In genomic region chr2:27211943-27212625, GRCh38 we compare ENCODE assay signal across 8 cellular contexts. TPM values are rescaled to one million over a fixed set of nuclear protein-coding genes. Genes with fewer than 3 reads are reported as not detected.
DNase-seq lines count a peak whose midpoint lies in the region; ATAC-seq and TF ChIP-seq lines count a peak whose summit lies in the region.

ATRAID (plus strand) TSS chr2:27212041; CDS start chr2:27212369, 328 bp downstream.
SLC5A6 (minus strand) TSS chr2:27212268; CDS start chr2:27207650, 4,618 bp downstream.

- H3K4me1 ChIP-seq in BLaER1 treated with 17β-estradiol and CSF1 and Interleukin-3, amounts not matched to agents 10 nM and 100 nM, result peaks cover 42 to 60% (median 47%) of the 10 kb centered on the region in 10 experiments
- H3K4me1 ChIP-seq in colonic mucosa, result peaks cover 4% of the 10 kb centered on the region

- peaks cover 0 to 25% (median 7%) of the 10 kb centered on the region in 11 experiments; a peak in 9 of 22 replicates for H4K20me1 ChIP-seq in BLaER1 treated with 17β-estradiol and CSF1 and Interleukin-3, amounts not matched to agents 10 nM and 100 nM

- H3K36me3 Mint-ChIP-seq in activated CD4-positive, alpha-beta T cell treated with anti-CD3 and anti-CD28 coated beads, Interleukin-2, amount 10 ng/mL, durations not matched to agents 24 days and 14 days (ENCODE audit: low read depth), result peaks cover 51% of the 10 kb centered on the region

- peak within 1 kb of the TSS; percentile 89 to 98 (median 97) for H3K4me2 ChIP-seq in BLaER1 treated with 17β-estradiol and CSF1 and Interleukin-3, amounts not matched to agents 10 nM and 100 nM

- peaks cover 40% of the 10 kb centered on the region for H3K4me1 Mint-ChIP-seq in activated CD4-positive, alpha-beta T cell treated with anti-CD3 and anti-CD28 coated beads, Interleukin-2, amount 10 ng/mL, durations not matched to agents 24 days and 14 days

- peak within 1 kb of the TSS; percentile 91 to 100 (median 98) for H3K9ac ChIP-seq in BLaER1 treated with 17β-estradiol and CSF1 and Interleukin-3, amounts not matched to agents 10 nM and 100 nM
- peak within 1 kb of the TSS; percentile 68 to 98 for H3K9ac ChIP-seq in colonic mucosa (ENCODE audit: low read depth in 2 of 2, low read length in 2 of 2)

- no peaks in the 10 kb centered on the region for H3K27me3 ChIP-seq in BLaER1 treated with 17β-estradiol and CSF1 and Interleukin-3, amounts not matched to agents 10 nM and 100 nM
- H3K27me3 ChIP-seq in colonic mucosa, result no peaks in the 10 kb centered on the region

- no peaks in the 10 kb centered on the region for H3K9me3 ChIP-seq in BLaER1 treated with 17β-estradiol and CSF1 and Interleukin-3, amounts not matched to agents 10 nM and 100 nM (replicated peaks in 1 of 11)
- no peaks in the 10 kb centered on the region for H3K9me3 ChIP-seq in colonic mucosa

- peaks cover 26 to 56% (median 40%) of the 10 kb centered on the region in 11 experiments for H3K36me3 ChIP-seq in BLaER1 treated with 17β-estradiol and CSF1 and Interleukin-3, amounts not matched to agents 10 nM and 100 nM
- H3K36me3 ChIP-seq in colonic mucosa, result no peaks in the 10 kb centered on the region

- peak; percentile 83 to 95 for DNase-seq in NCI-H526 (lab: John Stamatoyannopoulos, UW)
- peak; percentile 97 for DNase-seq in activated CD4-positive, alpha-beta T cell treated with anti-CD3 and anti-CD28 coated beads, Interleukin-2, amount 10 ng/mL, durations not matched to agents 24 days and 14 days
- peak; percentile 91 for DNase-seq in colonic mucosa
- DNase-seq in left colon, result peak; percentile 84 to 91
- DNase-seq in stimulated activated CD4-positive, alpha-beta T cell treated with anti-CD3 and anti-CD28 coated beads, Interleukin-1b, Interleukin-23, amount 100 ng/mL, for 4 hours (ENCODE audit: low read depth in 2 of 2), result peak; percentile 82 to 86

- H3K9me3 Mint-ChIP-seq in activated CD4-positive, alpha-beta T cell treated with anti-CD3 and anti-CD28 coated beads, Interleukin-2, amount 10 ng/mL, durations not matched to agents 24 days and 14 days, result peaks cover 3% of the 10 kb centered on the region

- peak within 1 kb of the TSS; percentile 91 for H3K4me3 Mint-ChIP-seq in activated CD4-positive, alpha-beta T cell treated with anti-CD3 and anti-CD28 coated beads, Interleukin-2, amount 10 ng/mL, durations not matched to agents 24 days and 14 days

- ATAC-seq in GM19351 (IDR thresholded peaks at IDR 0.05; ENCODE audit: unreplicated experiment), result peak; percentile 78
- ATAC-seq in HG03469 (IDR thresholded peaks at IDR 0.05; ENCODE audit: unreplicated experiment), result peak; percentile 58
- peak; percentile 90 for ATAC-seq in left colon

- intact Hi-C loops in activated CD4-positive, alpha-beta T cell treated with anti-CD3 and anti-CD28 coated beads, Interleukin-2, amount 10 ng/mL, durations not matched to agents 24 days and 14 days (cut with micrococcal nuclease), result loop anchor here (1.0 to 5.0 kb wide), 8 partner anchors 51 to 1180 kb away; partner anchors contain the start of genes CENPA, EIF2B4, FOSL2 and KHK
- intact Hi-C loops in colonic mucosa (cut with DNase I), result no loop called here
- intact Hi-C loops in left colon (cut with DNase I, micrococcal nuclease), result no loop called here

- H3K4me3 ChIP-seq in BLaER1 treated with 17β-estradiol and CSF1 and Interleukin-3, amounts not matched to agents 10 nM and 100 nM, result peak within 1 kb of the TSS; percentile 71 to 91 (median 78)
- H3K4me3 ChIP-seq in colonic mucosa, result peak within 1 kb of the TSS; percentile 79

- no peak for TF ChIP-seq CTCF in colonic mucosa (IDR thresholded peaks at IDR 0.05)

- no peaks in the 10 kb centered on the region for H3K27me3 Mint-ChIP-seq in activated CD4-positive, alpha-beta T cell treated with anti-CD3 and anti-CD28 coated beads, Interleukin-2, amount 10 ng/mL, durations not matched to agents 24 days and 14 days

- H3K27ac ChIP-seq in BLaER1 treated with 17β-estradiol and CSF1 and Interleukin-3, amounts not matched to agents 10 nM and 100 nM, result peak within 1 kb of the TSS; percentile 92 to 99 (median 96)
- H3K27ac ChIP-seq in colonic mucosa, result peak within 1 kb of the TSS; percentile 97

- peak within 1 kb of the TSS; percentile 99 for H3K27ac Mint-ChIP-seq in activated CD4-positive, alpha-beta T cell treated with anti-CD3 and anti-CD28 coated beads, Interleukin-2, amount 10 ng/mL, durations not matched to agents 24 days and 14 days

RNA-seq across cellular contexts. Expression of gene ATRAID, which starts in this region (rescaled TPM):
- total RNA-seq in activated CD4-positive, alpha-beta T cell treated with anti-CD3 and anti-CD28 coated beads, Interleukin-2, amount 10 ng/mL, durations not matched to agents 24 days and 14 days, result 109 and 120 TPM in 2 replicates
- 10 to 100 TPM; 80.7 to 83.4 TPM for total RNA-seq in colonic mucosa
- 10 to 100 TPM; 75.3 to 98.2 TPM for total RNA-seq in left colon

RNA-seq across cellular contexts. Expression of gene SLC5A6, which starts in this region (rescaled TPM):
- 87.1 and 97.9 TPM in 2 replicates for total RNA-seq in activated CD4-positive, alpha-beta T cell treated with anti-CD3 and anti-CD28 coated beads, Interleukin-2, amount 10 ng/mL, durations not matched to agents 24 days and 14 days
- total RNA-seq in colonic mucosa, result 10 to 100 TPM; 19.4 to 57.5 TPM
- 10 to 100 TPM; 20.6 to 30.5 TPM for total RNA-seq in left colon

Comparison
In these comparisons a context has a peak if more than half of its experiments do, and no peak if none do; other contexts are left out.
1. Peak in every context shown above with its lines: DNase-seq, ATAC-seq, H3K4me3 ChIP-seq and H3K27ac ChIP-seq.